In genomic region chr9:92293075-92293354, GRCh38 we compare ENCODE assay signal across 8 cellular contexts. TPM values are rescaled to one million over a fixed set of nuclear protein-coding genes. Genes with fewer than 3 reads are reported as not detected.
DNase-seq lines count a peak whose midpoint lies in the region; ATAC-seq and TF ChIP-seq lines count a peak whose summit lies in the region.

No MANE protein-coding gene starts in this region.

- ATAC-seq in HG02759 (IDR thresholded peaks at IDR 0.05; ENCODE audit: unreplicated experiment) (no peak), HG02678 (IDR thresholded peaks at IDR 0.05; ENCODE audit: unreplicated experiment) (no peak)

- peaks cover 37% of the 10 kb centered on the region for H3K36me3 ChIP-seq in SJSA1
- H3K36me3 ChIP-seq in rectal smooth muscle tissue (ENCODE audit: control insufficient read depth, insufficient read depth, low read length) = peaks cover 6% of the 10 kb centered on the region

- H3K27me3 ChIP-seq in SJSA1 (replicated peaks) = no peaks in the 10 kb centered on the region
- H3K27me3 ChIP-seq in rectal smooth muscle tissue (ENCODE audit: control insufficient read depth, insufficient read depth, low read length) = no peaks in the 10 kb centered on the region

- no peaks in the 10 kb centered on the region for H3K9me3 ChIP-seq in SJSA1 (replicated peaks)

- H3K27ac ChIP-seq in SJSA1 (peak overlapping the region; percentile 81), rectal smooth muscle tissue (ENCODE audit: low read depth, low read length) (peak overlapping the region; percentile 80)

- H3K4me3 ChIP-seq in GM12864 (ENCODE audit: low read depth, low read length) = peak overlapping the region; percentile 91
- peak overlapping the region; percentile 60 for H3K4me3 ChIP-seq in SJSA1
- H3K4me3 ChIP-seq in fibroblast of pulmonary artery (replicated peaks; ENCODE audit: low read depth, low read length) = peak overlapping the region; percentile 81
- peak overlapping the region; percentile 97 for H3K4me3 ChIP-seq in rectal smooth muscle tissue (ENCODE audit: low read length)

- H3K4me1 ChIP-seq in SJSA1 (replicated peaks) (peaks cover 7% of the 10 kb centered on the region), rectal smooth muscle tissue (ENCODE audit: control insufficient read depth, insufficient read depth, low read length) (peaks cover 15% of the 10 kb centered on the region)

- H3K9ac ChIP-seq in rectal smooth muscle tissue (ENCODE audit: low read length) = no peak overlapping the region

- TF ChIP-seq CTCF in GM12864 (IDR thresholded peaks at IDR 0.05; ENCODE audit: low read depth, low read length, missing control alignments) (no peak), fibroblast of pulmonary artery (IDR thresholded peaks at IDR 0.05; ENCODE audit: low read length, missing control alignments) (no peak)

- DNase-seq in GM12864 (ENCODE audit: low read depth) = no peak
- no peak for DNase-seq in SJSA1 (ENCODE audit: low read depth in 1 of 2, low spot score in 2 of 2)
- DNase-seq in fibroblast of pulmonary artery (ENCODE audit: low read depth) = no peak
- no peak for DNase-seq in globus pallidus (ENCODE audit: low spot score)
- DNase-seq in DMS 273 (lab: John Stamatoyannopoulos, UW; ENCODE audit: unreplicated experiment) = no peak

RNA-seq across cellular contexts. Expression of gene IARS1, which starts 0.5 kb away (rescaled TPM):
- 172 and 186 TPM in 2 replicates for total RNA-seq in SJSA1 (2014; rRNA removed; shearing (Covaris generic))

RNA-seq across cellular contexts. Expression of gene NOL8, which starts 32.1 kb away (rescaled TPM):
- total RNA-seq in SJSA1 (2014; rRNA removed; shearing (Covaris generic)) = 16.3 and 25.1 TPM in 2 replicates

RNA-seq across cellular contexts. Expression of gene CENPP, which starts 32.7 kb away (rescaled TPM):
- total RNA-seq in SJSA1 (2014; rRNA removed; shearing (Covaris generic)) = 9.6 and 11.0 TPM in 2 replicates
